14 cellular contexts compared by ENCODE assay signal in the genomic region with DNA sequence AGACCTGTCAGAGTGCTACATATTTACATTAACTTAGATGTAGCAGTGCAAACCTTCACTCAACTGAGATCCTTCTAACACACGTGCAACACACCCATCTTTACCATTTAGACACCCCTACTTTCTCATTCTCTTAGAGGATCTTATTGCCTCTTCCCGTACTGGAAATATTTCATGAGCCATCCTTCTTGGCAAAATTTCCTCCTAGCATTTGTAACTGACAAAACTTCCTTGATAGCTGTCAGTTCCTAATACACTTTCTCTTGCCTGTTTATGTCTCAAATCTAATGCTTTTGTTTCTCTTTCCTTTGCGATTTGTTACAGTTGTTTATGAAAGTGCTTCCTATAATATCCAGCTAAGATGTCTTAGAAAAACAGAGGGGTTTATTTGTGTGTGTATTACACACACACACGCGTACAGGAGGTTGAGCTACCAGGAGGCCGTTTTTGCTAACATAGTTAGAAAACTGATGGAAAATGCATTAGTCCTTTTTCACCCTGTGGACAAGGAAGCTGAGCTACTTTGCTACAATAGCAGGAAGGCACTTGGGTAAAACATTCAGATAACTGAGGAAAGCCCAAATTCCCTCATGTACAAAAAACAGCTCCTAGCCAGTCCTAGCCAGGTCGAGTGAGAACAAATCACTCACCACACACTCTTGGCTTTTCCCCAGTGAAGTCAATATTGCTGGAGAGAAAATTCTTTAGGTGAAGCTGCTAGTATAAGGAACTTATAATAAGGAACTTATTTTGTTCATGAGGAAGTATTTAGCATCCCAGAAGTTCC.
A peak's percentile ranks its signal among the peaks of the same experiment; 100 is the strongest.
DNase-seq lines count a peak whose midpoint lies in the region; ATAC-seq and TF ChIP-seq lines count a peak whose summit lies in the region.
"Had no signal": no experiment of that assay in that cellular context is flagged by ENCODE, and none has a peak within 500 bp of the region (broad histone marks: within the 10 kb centered on the region; RNA-seq: fewer than 3 reads in every experiment).

No MANE protein-coding gene starts in this region.

- CTCF ChIA-PET in Caco-2 (lab: Charles Lee): interaction anchor here (1.4 kb wide), 1 partner anchor 206 kb away, joined by 6 read pairs; no protein-coding TSS in a partner anchor

- intact Hi-C loops in Caco-2 (cut with micrococcal nuclease; ENCODE audit: unreplicated experiment): loop anchor here (5.0 kb wide), 1 partner anchor 153 kb away; a partner anchor contains a TSS
- intact Hi-C loops in activated T-helper 2 cell treated with anti-CD3 and anti-CD28 coated beads, Interferon-gamma antibody, Interleukin-2, Interleukin-4, amounts not matched to agents 10 μg/mL and 5 μg/mL and 100 μg/mL, durations not matched to agents 14 hours and 24 hours and 36 hours (cut with micrococcal nuclease): loop anchor here (1.0 to 5.0 kb wide), 2 partner anchors 11 to 33 kb away; no protein-coding TSS in a partner anchor
- intact Hi-C loops in right cardiac atrium (cut with DNase I): loop anchor here in 1 of 4 donors (5.0 kb wide), 1 partner anchor 208 kb away; no protein-coding TSS in a partner anchor

- H3K27ac Mint-ChIP-seq in Caco-2 (ENCODE audit: unreplicated experiment): no peak overlapping the region
- peak overlapping the region; percentile 70 for H3K27ac Mint-ChIP-seq in activated T-helper 2 cell treated with anti-CD3 and anti-CD28 coated beads, Interferon-gamma antibody, Interleukin-2, Interleukin-4, amounts not matched to agents 10 μg/mL and 5 μg/mL and 100 μg/mL, durations not matched to agents 14 hours and 24 hours and 36 hours
- H3K27ac Mint-ChIP-seq: endodermal cell had no signal

- H3K79me2 ChIP-seq in ACC112 (ENCODE audit: control insufficient read depth, insufficient read depth, low read length, unreplicated experiment): no peaks in the 10 kb centered on the region

- H3K36me3 ChIP-seq in ACC112 (ENCODE audit: insufficient read depth, low read length) (no peaks in the 10 kb centered on the region), Caco-2 (ENCODE audit: control insufficient read depth, insufficient read depth, low read length) (no peaks in the 10 kb centered on the region)

- no peaks in the 10 kb centered on the region for H3K9me3 Mint-ChIP-seq in Caco-2 (ENCODE audit: unreplicated experiment)
- H3K9me3 Mint-ChIP-seq in activated T-helper 2 cell treated with anti-CD3 and anti-CD28 coated beads, Interferon-gamma antibody, Interleukin-2, Interleukin-4, amounts not matched to agents 10 μg/mL and 5 μg/mL and 100 μg/mL, durations not matched to agents 14 hours and 24 hours and 36 hours: no peaks in the 10 kb centered on the region
- H3K9me3 Mint-ChIP-seq: endodermal cell had no signal

- H2AFZ ChIP-seq in ACC112 (ENCODE audit: low read length, unreplicated experiment): peak overlapping the region; percentile 4

- WGBS in right cardiac atrium: 61% methylated on average over 7 of the region's 7 CpGs

- POLR2A ChIA-PET in Caco-2 (lab: Charles Lee): interaction anchor here (0.7 kb wide), 1 partner anchor 213 kb away, joined by 3 read pairs; no protein-coding TSS in a partner anchor

- H3K4me1 Mint-ChIP-seq in Caco-2 (ENCODE audit: low read depth, unreplicated experiment): peaks cover 8% of the 10 kb centered on the region
- H3K4me1 Mint-ChIP-seq in activated T-helper 2 cell treated with anti-CD3 and anti-CD28 coated beads, Interferon-gamma antibody, Interleukin-2, Interleukin-4, amounts not matched to agents 10 μg/mL and 5 μg/mL and 100 μg/mL, durations not matched to agents 14 hours and 24 hours and 36 hours (ENCODE audit: low read depth): peaks cover 61% of the 10 kb centered on the region

- no peaks in the 10 kb centered on the region for H3K36me3 Mint-ChIP-seq in Caco-2 (ENCODE audit: insufficient read depth, unreplicated experiment)
- peaks cover 77% of the 10 kb centered on the region for H3K36me3 Mint-ChIP-seq in activated T-helper 2 cell treated with anti-CD3 and anti-CD28 coated beads, Interferon-gamma antibody, Interleukin-2, Interleukin-4, amounts not matched to agents 10 μg/mL and 5 μg/mL and 100 μg/mL, durations not matched to agents 14 hours and 24 hours and 36 hours (ENCODE audit: low read depth)

- H3K27ac ChIP-seq in ACC112 (ENCODE audit: low read depth, low read length) (no peak overlapping the region), right cardiac atrium (ENCODE audit: low read length) (no peak overlapping the region)

- H3K27me3 ChIP-seq in ACC112 (ENCODE audit: insufficient read depth, low read length): no peaks in the 10 kb centered on the region
- H3K27me3 ChIP-seq in Caco-2 (replicated peaks; ENCODE audit: control insufficient read depth, insufficient read depth, low read length): no peaks in the 10 kb centered on the region
- no peaks in the 10 kb centered on the region for H3K27me3 ChIP-seq in right cardiac atrium (ENCODE audit: control insufficient read depth, insufficient read depth)

- ATAC-seq in right cardiac atrium (peak; percentile 49 to 73), HG02571 (IDR thresholded peaks at IDR 0.05; ENCODE audit: unreplicated experiment) (no peak)
- ATAC-seq: activated CD4-positive, CD25-positive, alpha-beta regulatory T cell treated with anti-CD3 and anti-CD28 coated beads, Interleukin-2, amount 50 U/mL, for 24 hours; HCT116 had no signal

- TF ChIP-seq CTCF in Caco-2 (IDR thresholded peaks at IDR 0.05; ENCODE audit: insufficient read depth in 1 of 2, low read depth in 1 of 2, low read length in 1 of 2, severe bottlenecking in 1 of 2, unreplicated experiment in 1 of 2): no peak

- H3K4me1 ChIP-seq in ACC112 (ENCODE audit: control insufficient read depth, insufficient read depth, low read length, unreplicated experiment) (peaks cover 8% of the 10 kb centered on the region), Caco-2 (peaks cover 14% of the 10 kb centered on the region), right cardiac atrium (ENCODE audit: control insufficient read depth, insufficient read depth, low read length) (peaks cover 2% of the 10 kb centered on the region)

- H3K4me3 ChIP-seq in ACC112 (ENCODE audit: low read depth, low read length) (no peak overlapping the region), Caco-2 (ENCODE audit: low read depth, low read length) (no peak overlapping the region), right cardiac atrium (ENCODE audit: low read length) (no peak overlapping the region)
- H3K4me3 ChIP-seq: GM12878, mucosa of descending colon had no signal

- TSS peak; percentile 10 for BruUV-seq in Caco-2 (replicated peaks; lab: Mats Ljungman, UMichigan)

- no peaks in the 10 kb centered on the region for H3K27me3 Mint-ChIP-seq in Caco-2 (ENCODE audit: insufficient read depth, unreplicated experiment)
- H3K27me3 Mint-ChIP-seq in activated T-helper 2 cell treated with anti-CD3 and anti-CD28 coated beads, Interferon-gamma antibody, Interleukin-2, Interleukin-4, amounts not matched to agents 10 μg/mL and 5 μg/mL and 100 μg/mL, durations not matched to agents 14 hours and 24 hours and 36 hours (ENCODE audit: low read depth): no peaks in the 10 kb centered on the region

- H3K4me3 Mint-ChIP-seq in Caco-2 (ENCODE audit: unreplicated experiment): no peak overlapping the region
- no peak overlapping the region for H3K4me3 Mint-ChIP-seq in activated T-helper 2 cell treated with anti-CD3 and anti-CD28 coated beads, Interferon-gamma antibody, Interleukin-2, Interleukin-4, amounts not matched to agents 10 μg/mL and 5 μg/mL and 100 μg/mL, durations not matched to agents 14 hours and 24 hours and 36 hours (ENCODE audit: low read depth)
- H3K4me3 Mint-ChIP-seq: endodermal cell had no signal

- H3K9me3 ChIP-seq in Caco-2 (no peaks in the 10 kb centered on the region), right cardiac atrium (ENCODE audit: control insufficient read depth, low read length) (no peaks in the 10 kb centered on the region)
- H3K9me3 ChIP-seq: mucosa of descending colon had no signal

- DNase-seq in Caco-2 (no peak), right cardiac atrium (no peak), DMS53 treated with DMSO at 0.1 percent for 48 hours (lab: John Stamatoyannopoulos, UW; ENCODE audit: unreplicated experiment) (no peak), cerebellum (ENCODE audit: low spot score) (no peak), NCI-H2081 treated with DMSO at 0.1 percent for 48 hours (lab: John Stamatoyannopoulos, UW) (no peak)
- DNase-seq in activated T-helper 2 cell treated with anti-CD3 and anti-CD28 coated beads, Interferon-gamma antibody, Interleukin-2, Interleukin-4, amounts not matched to agents 10 μg/mL and 5 μg/mL and 100 μg/mL, durations not matched to agents 14 hours and 24 hours and 36 hours (ENCODE audit: low spot score): no peak
- DNase-seq: endodermal cell, mucosa of descending colon, NCI-H446 treated with DMSO at 0.1 percent for 48 hours had no signal
